In genomic region chr16:25707982-25708583, GRCh38 we compare ENCODE assay signal across 10 cellular contexts. TPM values are rescaled to one million over a fixed set of nuclear protein-coding genes. Genes with fewer than 3 reads are reported as not detected.
DNase-seq lines count a peak whose midpoint lies in the region; ATAC-seq and TF ChIP-seq lines count a peak whose summit lies in the region.
"Had no signal": no experiment of that assay in that cellular context is flagged by ENCODE, and none has a peak within 500 bp of the region (broad histone marks: within the 10 kb centered on the region; RNA-seq: fewer than 3 reads in every experiment).

No MANE protein-coding gene starts in this region.

- H2AFZ ChIP-seq in Karpas-422 (ENCODE audit: low read length), result no peak overlapping the region

- DNase-seq in NCI-H510A treated with DMSO at 0.1 percent for 48 hours (lab: John Stamatoyannopoulos, UW) (peak; percentile 13), NCI-H510A (lab: John Stamatoyannopoulos, UW) (no peak), Karpas-422 (peak; percentile 77), NCI-H187 treated with DMSO at 0.1 percent for 48 hours (lab: John Stamatoyannopoulos, UW) (no peak), AG08395 (ENCODE audit: low spot score) (no peak)
- DNase-seq in activated CD8-positive, alpha-beta T cell treated with anti-CD3 and anti-CD28 coated beads, Interleukin-2, amount 10 ng/mL, durations not matched to agents 7 days and 5 days, result peak; percentile 37

- H3K79me2 ChIP-seq in Karpas-422 (ENCODE audit: low read length), result no peaks in the 10 kb centered on the region

- H3K27ac ChIP-seq in Karpas-422 (ENCODE audit: low read length), result no peak overlapping the region

- TF ChIP-seq CTCF in nephron (IDR thresholded peaks at IDR 0.05; ENCODE audit: unreplicated experiment in 3 of 3), result peak in 2 of 3 experiments; percentile 21 to 25

- H4K20me1 ChIP-seq in Karpas-422 (ENCODE audit: insufficient read depth, low read depth, low read length), result no peaks in the 10 kb centered on the region

- no peaks in the 10 kb centered on the region for H3K36me3 Mint-ChIP-seq in activated CD8-positive, alpha-beta T cell treated with anti-CD3 and anti-CD28 coated beads, Interleukin-2, amount 10 ng/mL, durations not matched to agents 7 days and 5 days (ENCODE audit: low read depth)
- H3K36me3 Mint-ChIP-seq in nephron (ENCODE audit: low read depth), result no peaks in the 10 kb centered on the region
- H3K36me3 Mint-ChIP-seq: CD4-positive, CD25-positive, alpha-beta regulatory T cell had no signal

- H3K4me1 Mint-ChIP-seq in activated CD8-positive, alpha-beta T cell treated with anti-CD3 and anti-CD28 coated beads, Interleukin-2, amount 10 ng/mL, durations not matched to agents 7 days and 5 days (ENCODE audit: low read depth), result no peaks in the 10 kb centered on the region
- no peaks in the 10 kb centered on the region for H3K4me1 Mint-ChIP-seq in nephron
- H3K4me1 Mint-ChIP-seq: CD4-positive, CD25-positive, alpha-beta regulatory T cell had no signal

- ATAC-seq in activated CD8-positive, alpha-beta T cell treated with anti-CD3 and anti-CD28 coated beads, Interleukin-2, amount 10 ng/mL, durations not matched to agents 7 days and 5 days, result no peak
- ATAC-seq in GM18909 (IDR thresholded peaks at IDR 0.05; ENCODE audit: poor library complexity, unreplicated experiment), result no peak

- no peaks in the 10 kb centered on the region for H3K9me2 ChIP-seq in Karpas-422 (replicated peaks; ENCODE audit: insufficient read depth, low read length)

- H3K27me3 Mint-ChIP-seq in activated CD8-positive, alpha-beta T cell treated with anti-CD3 and anti-CD28 coated beads, Interleukin-2, amount 10 ng/mL, durations not matched to agents 7 days and 5 days (ENCODE audit: low read depth), result peaks cover 5% of the 10 kb centered on the region
- peaks cover 6% of the 10 kb centered on the region for H3K27me3 Mint-ChIP-seq in nephron (ENCODE audit: low read depth)

- H3K27me3 ChIP-seq in Karpas-422 (ENCODE audit: low read length), result no peaks in the 10 kb centered on the region

- H3K4me3 ChIP-seq in Karpas-422 (ENCODE audit: low read length), result no peak overlapping the region

- H3K27ac Mint-ChIP-seq in activated CD8-positive, alpha-beta T cell treated with anti-CD3 and anti-CD28 coated beads, Interleukin-2, amount 10 ng/mL, durations not matched to agents 7 days and 5 days, result no peak overlapping the region
- H3K27ac Mint-ChIP-seq in nephron, result no peak overlapping the region
- H3K27ac Mint-ChIP-seq: CD4-positive, CD25-positive, alpha-beta regulatory T cell had no signal

- H3K4me1 ChIP-seq in Karpas-422 (ENCODE audit: low read length), result no peaks in the 10 kb centered on the region

- no peaks in the 10 kb centered on the region for H3K9me3 Mint-ChIP-seq in activated CD8-positive, alpha-beta T cell treated with anti-CD3 and anti-CD28 coated beads, Interleukin-2, amount 10 ng/mL, durations not matched to agents 7 days and 5 days (ENCODE audit: insufficient read depth)
- no peaks in the 10 kb centered on the region for H3K9me3 Mint-ChIP-seq in nephron

- no peaks in the 10 kb centered on the region for H3K36me3 ChIP-seq in Karpas-422 (ENCODE audit: insufficient read depth, low read length)

- no peaks in the 10 kb centered on the region for H3K9me3 ChIP-seq in Karpas-422 (ENCODE audit: low read length)

- no peak overlapping the region for H3K4me2 ChIP-seq in Karpas-422 (ENCODE audit: low read depth, low read length, poor library complexity, severe bottlenecking)

- CTCF ChIA-PET in activated CD8-positive, alpha-beta T cell treated with anti-CD3 and anti-CD28 coated beads, Interleukin-2, amount 10 ng/mL, durations not matched to agents 7 days and 5 days (lab: Charles Lee), result no interaction called here

- H3K4me3 Mint-ChIP-seq in activated CD8-positive, alpha-beta T cell treated with anti-CD3 and anti-CD28 coated beads, Interleukin-2, amount 10 ng/mL, durations not matched to agents 7 days and 5 days, result no peak overlapping the region
- H3K4me3 Mint-ChIP-seq in nephron, result no peak overlapping the region
- H3K4me3 Mint-ChIP-seq: CD4-positive, CD25-positive, alpha-beta regulatory T cell had no signal

- POLR2A ChIA-PET in activated CD8-positive, alpha-beta T cell treated with anti-CD3 and anti-CD28 coated beads, Interleukin-2, amount 10 ng/mL, durations not matched to agents 7 days and 5 days (lab: Charles Lee), result interaction anchor here (1.0 kb wide), 1 partner anchor 356 kb away, joined by 3 read pairs; no protein-coding TSS in a partner anchor

- H3K9ac ChIP-seq in Karpas-422 (ENCODE audit: low read length), result no peak overlapping the region

RNA-seq across cellular contexts. Expression of gene HS3ST4, which starts 16.3 kb away (rescaled TPM):
- total RNA-seq in Karpas-422 (2014; rRNA removed; shearing (Covaris generic); ENCODE audit: low replicate concordance), result not detected in 2 replicates
- total RNA-seq in activated CD8-positive, alpha-beta T cell treated with anti-CD3 and anti-CD28 coated beads, Interleukin-2, amount 10 ng/mL, durations not matched to agents 7 days and 5 days, result not detected
- total RNA-seq: CD4-positive, CD25-positive, alpha-beta regulatory T cell; glomerular endothelial cell had no signal

Comparison
In these comparisons a context has a peak if more than half of its experiments do, and no peak if none do; other contexts are left out.
1. DNase-seq: peak in NCI-H510A treated with DMSO at 0.1 percent for 48 hours (single experiment), Karpas-422 (single experiment) and activated CD8-positive, alpha-beta T cell treated with anti-CD3 and anti-CD28 coated beads, Interleukin-2, amount 10 ng/mL, durations not matched to agents 7 days and 5 days (single experiment); none in NCI-H510A (single experiment), NCI-H187 treated with DMSO at 0.1 percent for 48 hours (single experiment) and AG08395 (single experiment).